Comparison of ENCODE assay signal across 24 cellular contexts in genomic region chr6:107202876-107203468, GRCh38.
"Had no signal": no experiment of that assay in that cellular context is flagged by ENCODE, and none has a peak within 500 bp of the region (broad histone marks: within the 10 kb centered on the region; RNA-seq: fewer than 3 reads in every experiment).

No MANE protein-coding gene starts in this region.

- H3K4me1 ChIP-seq: foreskin keratinocyte, right atrium auricular region, tibial artery had no signal

- H3K4me3 Mint-ChIP-seq: activated CD8-positive, alpha-beta T cell treated with anti-CD3 and anti-CD28 coated beads for 36 hours; activated naive CD4-positive, alpha-beta T cell treated with anti-CD3 and anti-CD28 coated beads, Interleukin-2, amount 10 ng/mL, durations not matched to agents 7 days and 5 days; activated naive CD8-positive, alpha-beta T cell treated with anti-CD3 and anti-CD28 coated beads, Interleukin-2, amount 50 U/mL, for 24 hours; activated T-cell treated with anti-CD3 and anti-CD28 coated beads, Interleukin-2, amount 50 U/mL, for 24 hours; endodermal cell; nephron progenitor cell had no signal

- H3K4me3 ChIP-seq: right atrium auricular region, tibial artery had no signal

- H3K27ac Mint-ChIP-seq: activated CD8-positive, alpha-beta T cell treated with anti-CD3 and anti-CD28 coated beads for 36 hours; activated naive CD4-positive, alpha-beta T cell treated with anti-CD3 and anti-CD28 coated beads, Interleukin-2, amount 10 ng/mL, durations not matched to agents 7 days and 5 days; activated naive CD8-positive, alpha-beta T cell treated with anti-CD3 and anti-CD28 coated beads, Interleukin-2, amount 50 U/mL, for 24 hours; activated T-cell treated with anti-CD3 and anti-CD28 coated beads, Interleukin-2, amount 50 U/mL, for 24 hours; endodermal cell; nephron progenitor cell; progenitor cell of endocrine pancreas had no signal

- ATAC-seq: activated CD8-positive, alpha-beta T cell treated with anti-CD3 and anti-CD28 coated beads for 36 hours; activated naive CD8-positive, alpha-beta T cell treated with anti-CD3 and anti-CD28 coated beads, Interleukin-2, amount 50 U/mL, for 24 hours; foreskin keratinocyte; left colon had no signal

- DNase-seq: activated CD4-positive, alpha-beta T cell treated with anti-CD3 and anti-CD28 coated beads for 48 hours; activated CD4-positive, CD25-positive, alpha-beta regulatory T cell; activated CD8-positive, alpha-beta T cell treated with anti-CD3 and anti-CD28 coated beads for 36 hours; activated naive CD4-positive, alpha-beta T cell treated with anti-CD3 and anti-CD28 coated beads, Interleukin-2, amount 10 ng/mL, durations not matched to agents 7 days and 5 days; activated naive CD8-positive, alpha-beta T cell treated with anti-CD3 and anti-CD28 coated beads, Interleukin-2, amount 50 U/mL, for 24 hours; activated T-cell treated with anti-CD3 and anti-CD28 coated beads, Interleukin-2, amount 50 U/mL, for 24 hours; anterior cingulate cortex; brain microvascular endothelial cell; central memory CD4-positive, alpha-beta T cell; endodermal cell; foreskin keratinocyte; glutamatergic neuron; hypothalamus; islet precursor cell; left colon; mammary epithelial cell; nephron progenitor cell; stimulated activated CD4-positive, alpha-beta T cell treated with anti-CD3 and anti-CD28 coated beads, Interleukin-2, amount 100 ng/mL, for 24 hours; stimulated activated naive CD4-positive, alpha-beta T cell treated with Interleukin-2 at 50 U/mL for 16 hours; T-helper 9 cell; tibial artery had no signal

- H3K36me3 ChIP-seq: brain microvascular endothelial cell, right atrium auricular region, tibial artery had no signal

- H3K27ac ChIP-seq: brain microvascular endothelial cell, foreskin keratinocyte, right atrium auricular region, tibial artery had no signal

- H3K36me3 Mint-ChIP-seq: activated naive CD4-positive, alpha-beta T cell treated with anti-CD3 and anti-CD28 coated beads, Interleukin-2, amount 10 ng/mL, durations not matched to agents 7 days and 5 days had no signal

- H3K27me3 ChIP-seq: brain microvascular endothelial cell, foreskin keratinocyte, right atrium auricular region, tibial artery had no signal

- H3K4me1 Mint-ChIP-seq: activated naive CD4-positive, alpha-beta T cell treated with anti-CD3 and anti-CD28 coated beads, Interleukin-2, amount 10 ng/mL, durations not matched to agents 7 days and 5 days; activated naive CD8-positive, alpha-beta T cell treated with anti-CD3 and anti-CD28 coated beads, Interleukin-2, amount 50 U/mL, for 24 hours; endodermal cell; nephron progenitor cell had no signal

- H3K27me3 Mint-ChIP-seq: activated CD8-positive, alpha-beta T cell treated with anti-CD3 and anti-CD28 coated beads for 36 hours; activated naive CD4-positive, alpha-beta T cell treated with anti-CD3 and anti-CD28 coated beads, Interleukin-2, amount 10 ng/mL, durations not matched to agents 7 days and 5 days; activated naive CD8-positive, alpha-beta T cell treated with anti-CD3 and anti-CD28 coated beads, Interleukin-2, amount 50 U/mL, for 24 hours; activated T-cell treated with anti-CD3 and anti-CD28 coated beads, Interleukin-2, amount 50 U/mL, for 24 hours; progenitor cell of endocrine pancreas had no signal

- FAIRE-seq: colon had no signal
